8 cellular contexts compared by ENCODE assay signal in the genomic region with DNA sequence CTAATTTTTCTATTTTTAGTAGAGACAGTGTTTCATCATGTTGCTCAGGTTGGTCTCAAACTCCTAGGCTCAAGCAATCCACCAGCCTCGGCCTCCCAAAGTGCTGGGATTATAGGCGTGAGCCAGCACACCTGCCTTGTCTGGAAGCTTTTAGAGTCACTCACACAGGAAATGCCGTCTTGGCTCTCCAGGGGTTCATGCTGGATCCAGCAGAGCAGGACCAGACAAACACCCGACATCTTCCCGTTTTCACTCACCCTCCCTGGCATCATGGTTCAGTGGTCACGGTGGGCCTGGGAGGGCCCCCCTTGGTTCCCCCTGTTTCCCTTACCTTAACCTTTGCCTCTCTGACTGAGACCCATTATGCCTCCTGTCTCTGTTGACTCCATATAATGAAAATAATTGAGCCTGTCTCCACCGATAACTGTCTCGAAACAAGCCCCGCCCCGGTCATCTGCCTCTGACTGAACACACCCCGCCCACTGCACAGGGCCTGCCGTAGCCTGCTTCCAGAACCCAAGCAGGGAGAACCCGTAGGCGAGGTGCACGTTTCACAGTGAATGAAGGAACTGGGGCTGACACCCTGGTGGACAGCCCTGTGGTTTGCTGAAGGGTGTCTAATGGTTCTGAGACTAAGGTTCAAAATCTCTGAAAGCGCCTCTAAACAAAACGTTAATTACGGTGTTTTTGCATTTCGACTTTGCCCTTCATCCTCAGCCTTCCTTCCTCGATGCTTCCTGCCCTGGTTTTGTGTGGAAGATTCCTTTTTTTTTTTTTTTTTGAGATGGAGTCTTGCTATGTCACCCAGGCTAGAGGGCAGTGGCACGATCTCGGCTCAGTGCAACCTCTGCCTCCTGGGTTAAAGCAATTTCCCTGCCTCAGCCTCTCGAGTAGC. TPM values are rescaled to one million over a fixed set of nuclear protein-coding genes. Genes with fewer than 3 reads are reported as not detected.
DNase-seq lines count a peak whose midpoint lies in the region; ATAC-seq and TF ChIP-seq lines count a peak whose summit lies in the region.

No MANE protein-coding gene starts in this region.

- CTCF ChIA-PET in activated CD4-positive, alpha-beta T cell treated with anti-CD3 and anti-CD28 coated beads for 36 hours (lab: Charles Lee), result interaction anchor here (0.9 kb wide), 1 partner anchor 221 kb away, joined by 3 read pairs; no protein-coding TSS in a partner anchor

- H3K9me3 Mint-ChIP-seq in activated CD4-positive, alpha-beta T cell treated with anti-CD3 and anti-CD28 coated beads for 36 hours (ENCODE audit: low read depth), result no peaks in the 10 kb centered on the region

- intact Hi-C loops in activated CD4-positive, alpha-beta T cell treated with anti-CD3 and anti-CD28 coated beads for 36 hours (cut with DNase I, micrococcal nuclease), result no loop called here
- intact Hi-C loops in ovary (cut with DNase I), result no loop called here

- no peak overlapping the region for H3K4me3 ChIP-seq in ovary

- H3K27ac ChIP-seq in ovary, result no peak overlapping the region

- no peaks in the 10 kb centered on the region for H3K36me3 ChIP-seq in ovary

- POLR2A ChIA-PET in activated CD4-positive, alpha-beta T cell treated with anti-CD3 and anti-CD28 coated beads for 36 hours (lab: Charles Lee), result no interaction called here

- TF ChIP-seq CTCF in ovary (IDR thresholded peaks at IDR 0.05), result no peak

- no peaks in the 10 kb centered on the region for H3K36me3 Mint-ChIP-seq in T-helper 17 cell (ENCODE audit: low read depth)
- no peaks in the 10 kb centered on the region for H3K36me3 Mint-ChIP-seq in activated CD4-positive, alpha-beta T cell treated with anti-CD3 and anti-CD28 coated beads for 36 hours (ENCODE audit: low read depth)

- peaks cover 1% of the 10 kb centered on the region for H3K4me1 ChIP-seq in ovary (ENCODE audit: insufficient read depth)

- no peaks in the 10 kb centered on the region for H3K27me3 Mint-ChIP-seq in T-helper 17 cell
- H3K27me3 Mint-ChIP-seq in activated CD4-positive, alpha-beta T cell treated with anti-CD3 and anti-CD28 coated beads for 36 hours, result no peaks in the 10 kb centered on the region

- peaks cover 23% of the 10 kb centered on the region for H3K4me1 Mint-ChIP-seq in T-helper 17 cell
- peaks cover 26% of the 10 kb centered on the region for H3K4me1 Mint-ChIP-seq in activated CD4-positive, alpha-beta T cell treated with anti-CD3 and anti-CD28 coated beads for 36 hours

- peak; percentile 93 for DNase-seq in cerebellar cortex (ENCODE audit: low spot score)
- DNase-seq in renal cortical epithelial cell (ENCODE audit: low read depth), result peak; percentile 66
- no peak for DNase-seq in T-helper 17 cell
- no peak for DNase-seq in activated CD4-positive, alpha-beta T cell treated with anti-CD3 and anti-CD28 coated beads for 36 hours
- no peak for DNase-seq in ovary
- no peak for DNase-seq in NAMALWA (ENCODE audit: low spot score)

- no peaks in the 10 kb centered on the region for H3K9me3 ChIP-seq in T-helper 17 cell (ENCODE audit: control insufficient read depth, low read length, poor library complexity, severe bottlenecking)
- no peaks in the 10 kb centered on the region for H3K9me3 ChIP-seq in ovary

- WGBS in ovary, 3 donors, result 85 to 88% (median 86%) methylated on average over 23 of the region's 23 CpGs

- no peak for TF ChIP-seq POLR2A in ovary (IDR thresholded peaks at IDR 0.05)

- no peak overlapping the region for H3K4me3 Mint-ChIP-seq in T-helper 17 cell
- no peak overlapping the region for H3K4me3 Mint-ChIP-seq in activated CD4-positive, alpha-beta T cell treated with anti-CD3 and anti-CD28 coated beads for 36 hours

- ATAC-seq in GM19372 (IDR thresholded peaks at IDR 0.05; ENCODE audit: low read depth, unreplicated experiment), result peak; percentile 74
- peak; percentile 30 for ATAC-seq in HG03565 (IDR thresholded peaks at IDR 0.05; ENCODE audit: unreplicated experiment)
- no peak for ATAC-seq in T-helper 17 cell
- no peak for ATAC-seq in activated CD4-positive, alpha-beta T cell treated with anti-CD3 and anti-CD28 coated beads for 36 hours

- TF ChIP-seq EP300 in ovary (IDR thresholded peaks at IDR 0.05), result no peak

- H3K27ac Mint-ChIP-seq in T-helper 17 cell, result no peak overlapping the region
- no peak overlapping the region for H3K27ac Mint-ChIP-seq in activated CD4-positive, alpha-beta T cell treated with anti-CD3 and anti-CD28 coated beads for 36 hours

- no peaks in the 10 kb centered on the region for H3K27me3 ChIP-seq in ovary

RNA-seq across cellular contexts. Expression of gene SPRY4, which starts 39.7 kb away (rescaled TPM):
- total RNA-seq in renal cortical epithelial cell, result 1.2 and 3.4 TPM in 2 replicates
- total RNA-seq in T-helper 17 cell, result under 1 TPM in 1 of 2 donors, not detected in 1; 0.26 TPM
- total RNA-seq in activated CD4-positive, alpha-beta T cell treated with anti-CD3 and anti-CD28 coated beads for 36 hours, result under 1 TPM; 0.93 to 0.98 TPM
- total RNA-seq in ovary, result 10 to 100 TPM in 1 of 7 donors, 1 to 10 TPM in 6; 1.9 to 15.9 (median 5.5) TPM
- 1 to 10 TPM; 2.0 to 8.6 TPM for polyA plus RNA-seq in ovary

Comparison
In these comparisons a context has a peak if more than half of its experiments do, and no peak if none do; other contexts are left out.
1. ATAC-seq: peak in GM19372 (single experiment) and HG03565 (single experiment); none in T-helper 17 cell (single experiment) and activated CD4-positive, alpha-beta T cell treated with anti-CD3 and anti-CD28 coated beads for 36 hours (single experiment).
2. DNase-seq: peak in cerebellar cortex (single experiment) and renal cortical epithelial cell (single experiment); none in T-helper 17 cell (0 of 3), activated CD4-positive, alpha-beta T cell treated with anti-CD3 and anti-CD28 coated beads for 36 hours (single experiment), ovary (0 of 5) and NAMALWA (single experiment).